ENCODE assay signal across 18 cellular contexts in the genomic region with DNA sequence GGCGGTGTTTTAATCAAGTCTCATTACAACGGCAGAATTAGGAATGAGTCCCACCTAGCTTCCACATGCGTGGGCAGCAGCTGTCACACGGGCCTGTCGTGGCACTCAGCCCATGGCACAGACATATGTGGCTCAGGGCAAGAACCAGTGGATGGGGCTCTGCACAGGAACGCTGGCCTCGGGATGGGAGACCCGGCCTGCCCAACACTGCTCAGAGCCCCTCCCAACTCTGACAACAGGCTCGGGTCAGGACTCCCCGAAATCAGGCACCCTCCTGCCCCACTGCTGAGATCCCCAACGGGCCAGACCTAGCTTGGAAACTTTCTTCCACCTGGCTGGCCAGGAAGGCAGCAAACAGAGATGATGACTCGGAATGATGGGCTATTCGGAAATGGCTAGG. TPM values are rescaled to one million over a fixed set of nuclear protein-coding genes. Genes with fewer than 3 reads are reported as not detected.
DNase-seq lines count a peak whose midpoint lies in the region; ATAC-seq, FAIRE-seq and TF ChIP-seq lines count a peak whose summit lies in the region.
"Had no signal": no experiment of that assay in that cellular context is flagged by ENCODE, and none has a peak within 500 bp of the region (broad histone marks: within the 10 kb centered on the region; RNA-seq: fewer than 3 reads in every experiment).

No MANE protein-coding gene starts in this region.

- H3K9me3 ChIP-seq in kidney (ENCODE audit: control insufficient read depth in 1 of 2, low read length in 2 of 2): no peaks in the 10 kb centered on the region

- no peak overlapping the region for H3K4me3 ChIP-seq in kidney (ENCODE audit: low read length in 2 of 2)

- no peak for FAIRE-seq in kidney (lab: Jason Lieb, UNC)
- FAIRE-seq: A204.1, keratinocyte had no signal

- peaks cover 34% of the 10 kb centered on the region for H3K36me3 Mint-ChIP-seq in activated CD4-positive, alpha-beta T cell treated with anti-CD3 and anti-CD28 coated beads, Interleukin-2, amount 10 ng/mL, durations not matched to agents 7 days and 5 days (ENCODE audit: low read depth)
- H3K36me3 Mint-ChIP-seq in activated CD4-positive, alpha-beta T cell treated with anti-CD3 and anti-CD28 coated beads for 36 hours (ENCODE audit: low read depth): peaks cover 39% of the 10 kb centered on the region
- peaks cover 33% of the 10 kb centered on the region for H3K36me3 Mint-ChIP-seq in T-cell
- H3K36me3 Mint-ChIP-seq in stimulated activated effector memory CD8-positive, alpha-beta T cell treated with anti-CD3 and anti-CD28 coated beads, Interleukin-12 subunit alpha, Interleukin-12 subunit beta, amount 100 ng/mL, for 72 hours: peaks cover 80% of the 10 kb centered on the region

- CTCF ChIA-PET in activated CD4-positive, alpha-beta T cell treated with anti-CD3 and anti-CD28 coated beads, Interleukin-2, amount 10 ng/mL, durations not matched to agents 7 days and 5 days (lab: Charles Lee): interaction anchor here (1.0 to 3.2 kb wide), 3 partner anchors 11 to 30 kb away, joined by 3 to 9 read pairs (median 4); no protein-coding TSS in a partner anchor
- CTCF ChIA-PET in activated CD4-positive, alpha-beta T cell treated with anti-CD3 and anti-CD28 coated beads for 36 hours (lab: Charles Lee): interaction anchor here (0.6 to 2.1 kb wide), 5 partner anchors 30 to 104 kb away, joined by 3 to 10 read pairs (median 3); partner anchors contain the start of gene STKLD1
- CTCF ChIA-PET in T-cell (lab: Charles Lee): no interaction called here

- ATAC-seq in activated CD4-positive, alpha-beta T cell treated with anti-CD3 and anti-CD28 coated beads for 36 hours: no peak
- ATAC-seq in T-cell (replicated peaks in 1 of 4) (no peak), GM21390 (IDR thresholded peaks at IDR 0.05; ENCODE audit: unreplicated experiment) (no peak), HG03039 (IDR thresholded peaks at IDR 0.05; ENCODE audit: unreplicated experiment) (no peak)
- ATAC-seq in stimulated activated effector memory CD8-positive, alpha-beta T cell treated with anti-CD3 and anti-CD28 coated beads, Interleukin-12 subunit alpha, Interleukin-12 subunit beta, amount 100 ng/mL, for 72 hours: no peak

- no peak overlapping the region for H3K4me3 Mint-ChIP-seq in activated CD4-positive, alpha-beta T cell treated with anti-CD3 and anti-CD28 coated beads, Interleukin-2, amount 10 ng/mL, durations not matched to agents 7 days and 5 days
- no peak overlapping the region for H3K4me3 Mint-ChIP-seq in activated CD4-positive, alpha-beta T cell treated with anti-CD3 and anti-CD28 coated beads for 36 hours
- peak overlapping the region in 1 of 3 donors; percentile 9 for H3K4me3 Mint-ChIP-seq in T-cell
- no peak overlapping the region for H3K4me3 Mint-ChIP-seq in stimulated activated effector memory CD8-positive, alpha-beta T cell treated with anti-CD3 and anti-CD28 coated beads, Interleukin-12 subunit alpha, Interleukin-12 subunit beta, amount 100 ng/mL, for 72 hours
- H3K4me3 Mint-ChIP-seq: type B pancreatic cell had no signal

- TF ChIP-seq CTCF in kidney (IDR thresholded peaks at IDR 0.05; ENCODE audit: borderline replicate concordance, extremely low read depth, insufficient read depth): no peak

- POLR2A ChIA-PET in activated CD4-positive, alpha-beta T cell treated with anti-CD3 and anti-CD28 coated beads, Interleukin-2, amount 10 ng/mL, durations not matched to agents 7 days and 5 days (lab: Charles Lee): no interaction called here
- POLR2A ChIA-PET in activated CD4-positive, alpha-beta T cell treated with anti-CD3 and anti-CD28 coated beads for 36 hours (lab: Charles Lee): interaction anchor here (1.5 kb wide), 1 partner anchor 9 kb away, joined by 7 read pairs; no protein-coding TSS in a partner anchor
- POLR2A ChIA-PET in T-cell (lab: Charles Lee): interaction anchor here in 1 of 2 donors (0.5 kb wide), 1 partner anchor 192 kb away, joined by 4 read pairs; no protein-coding TSS in a partner anchor

- no peaks in the 10 kb centered on the region for H3K27me3 Mint-ChIP-seq in activated CD4-positive, alpha-beta T cell treated with anti-CD3 and anti-CD28 coated beads, Interleukin-2, amount 10 ng/mL, durations not matched to agents 7 days and 5 days
- no peaks in the 10 kb centered on the region for H3K27me3 Mint-ChIP-seq in activated CD4-positive, alpha-beta T cell treated with anti-CD3 and anti-CD28 coated beads for 36 hours
- H3K27me3 Mint-ChIP-seq in T-cell: no peaks in the 10 kb centered on the region
- H3K27me3 Mint-ChIP-seq: type B pancreatic cell had no signal

- H3K27ac ChIP-seq in kidney (ENCODE audit: low read depth in 2 of 2, low read length in 2 of 2): no peak overlapping the region
- H3K27ac ChIP-seq: KMS-11, parathyroid adenoma had no signal

- no peaks in the 10 kb centered on the region for H3K9me3 Mint-ChIP-seq in activated CD4-positive, alpha-beta T cell treated with anti-CD3 and anti-CD28 coated beads, Interleukin-2, amount 10 ng/mL, durations not matched to agents 7 days and 5 days
- H3K9me3 Mint-ChIP-seq in activated CD4-positive, alpha-beta T cell treated with anti-CD3 and anti-CD28 coated beads for 36 hours (ENCODE audit: low read depth): no peaks in the 10 kb centered on the region
- H3K9me3 Mint-ChIP-seq in T-cell: no peaks in the 10 kb centered on the region
- no peaks in the 10 kb centered on the region for H3K9me3 Mint-ChIP-seq in stimulated activated effector memory CD8-positive, alpha-beta T cell treated with anti-CD3 and anti-CD28 coated beads, Interleukin-12 subunit alpha, Interleukin-12 subunit beta, amount 100 ng/mL, for 72 hours
- H3K9me3 Mint-ChIP-seq: type B pancreatic cell had no signal

- H3K9ac ChIP-seq in kidney (ENCODE audit: low read length in 2 of 2): no peak overlapping the region
- H3K9ac ChIP-seq: KMS-11, parathyroid adenoma had no signal

- intact Hi-C loops in activated CD4-positive, alpha-beta T cell treated with anti-CD3 and anti-CD28 coated beads for 36 hours (cut with DNase I, micrococcal nuclease): loop anchor here in 1 of 2 experiments (10.0 kb wide), 1 partner anchor 986 kb away; the partner anchor contains the start of gene SETX
- intact Hi-C loops in kidney (cut with DNase I): no loop called here

- peaks cover 11 to 26% of the 10 kb centered on the region in 2 donors for H3K36me3 ChIP-seq in kidney (ENCODE audit: control insufficient read depth in 1 of 2, insufficient read depth in 2 of 2, low read length in 2 of 2)

- H3K27ac Mint-ChIP-seq in activated CD4-positive, alpha-beta T cell treated with anti-CD3 and anti-CD28 coated beads, Interleukin-2, amount 10 ng/mL, durations not matched to agents 7 days and 5 days: peak overlapping the region; percentile 78
- H3K27ac Mint-ChIP-seq in activated CD4-positive, alpha-beta T cell treated with anti-CD3 and anti-CD28 coated beads for 36 hours: no peak overlapping the region
- H3K27ac Mint-ChIP-seq in T-cell: peak overlapping the region; percentile 62 to 82
- peak overlapping the region; percentile 79 for H3K27ac Mint-ChIP-seq in stimulated activated effector memory CD8-positive, alpha-beta T cell treated with anti-CD3 and anti-CD28 coated beads, Interleukin-12 subunit alpha, Interleukin-12 subunit beta, amount 100 ng/mL, for 72 hours
- H3K27ac Mint-ChIP-seq: type B pancreatic cell had no signal

- peaks cover 0 to 10% of the 10 kb centered on the region in 2 donors for H3K4me1 ChIP-seq in kidney (ENCODE audit: control insufficient read depth in 1 of 2, insufficient read depth in 1 of 2, low read depth in 1 of 2, low read length in 2 of 2)

- DNase-seq in activated CD4-positive, alpha-beta T cell treated with anti-CD3 and anti-CD28 coated beads, Interleukin-2, amount 10 ng/mL, durations not matched to agents 7 days and 5 days: no peak
- DNase-seq in activated CD4-positive, alpha-beta T cell treated with anti-CD3 and anti-CD28 coated beads for 36 hours: no peak
- no peak for DNase-seq in T-cell
- DNase-seq in kidney: peak; percentile 57
- DNase-seq in stimulated activated effector memory CD8-positive, alpha-beta T cell treated with anti-CD3 and anti-CD28 coated beads, Interleukin-12 subunit alpha, Interleukin-12 subunit beta, amount 100 ng/mL, for 72 hours (ENCODE audit: low spot score in 2 of 2): no peak
- DNase-seq in kidney glomerular epithelial cell (lab: John Stamatoyannopoulos, UW): no peak
- DNase-seq: activated CD8-positive, alpha-beta memory T cell treated with anti-CD3 and anti-CD28 coated beads, Interleukin-2, amount 50 U/mL, for 4 hours; midbrain; NCI-H1105; NCI-H2171; RPMI8226 had no signal

- peaks cover 42% of the 10 kb centered on the region for H3K4me1 Mint-ChIP-seq in activated CD4-positive, alpha-beta T cell treated with anti-CD3 and anti-CD28 coated beads, Interleukin-2, amount 10 ng/mL, durations not matched to agents 7 days and 5 days
- H3K4me1 Mint-ChIP-seq in activated CD4-positive, alpha-beta T cell treated with anti-CD3 and anti-CD28 coated beads for 36 hours: peaks cover 6% of the 10 kb centered on the region
- peaks cover 25 to 57% (median 40%) of the 10 kb centered on the region in 3 donors for H3K4me1 Mint-ChIP-seq in T-cell
- peaks cover 37% of the 10 kb centered on the region for H3K4me1 Mint-ChIP-seq in stimulated activated effector memory CD8-positive, alpha-beta T cell treated with anti-CD3 and anti-CD28 coated beads, Interleukin-12 subunit alpha, Interleukin-12 subunit beta, amount 100 ng/mL, for 72 hours

RNA-seq across cellular contexts. Expression of gene SURF6, which starts 4.9 kb away (rescaled TPM):
- total RNA-seq in activated CD4-positive, alpha-beta T cell treated with anti-CD3 and anti-CD28 coated beads, Interleukin-2, amount 10 ng/mL, durations not matched to agents 7 days and 5 days: 10 to 100 TPM; 14.2 to 17.3 TPM
- 10 to 100 TPM; 22.4 to 24.3 TPM for total RNA-seq in activated CD4-positive, alpha-beta T cell treated with anti-CD3 and anti-CD28 coated beads for 36 hours
- total RNA-seq in T-cell (10 to 100 TPM; 18.5 to 35.0 (median 31.1) TPM), kidney (17.3 TPM)
- polyA plus RNA-seq in kidney (ENCODE audit: insufficient read depth, low read depth, low replicate concordance): 16.8 TPM

RNA-seq across cellular contexts. Expression of gene MED22, which starts 7.0 kb away (rescaled TPM):
- 10 to 100 TPM; 25.6 to 27.2 TPM for total RNA-seq in activated CD4-positive, alpha-beta T cell treated with anti-CD3 and anti-CD28 coated beads, Interleukin-2, amount 10 ng/mL, durations not matched to agents 7 days and 5 days
- 10 to 100 TPM; 22.9 to 26.4 TPM for total RNA-seq in activated CD4-positive, alpha-beta T cell treated with anti-CD3 and anti-CD28 coated beads for 36 hours
- total RNA-seq in T-cell (10 to 100 TPM; 25.9 to 44.8 (median 40.7) TPM), kidney (32.7 TPM)
- 24.6 TPM for polyA plus RNA-seq in kidney (ENCODE audit: insufficient read depth, low read depth, low replicate concordance)

RNA-seq across cellular contexts. Expression of gene RPL7A, which starts 7.1 kb away (rescaled TPM):
- 1,000 to 10,000 TPM; 1,880 to 1,928 TPM for total RNA-seq in activated CD4-positive, alpha-beta T cell treated with anti-CD3 and anti-CD28 coated beads, Interleukin-2, amount 10 ng/mL, durations not matched to agents 7 days and 5 days
- total RNA-seq in activated CD4-positive, alpha-beta T cell treated with anti-CD3 and anti-CD28 coated beads for 36 hours: 1,000 to 10,000 TPM; 3,179 to 3,246 TPM
- total RNA-seq in T-cell: 1,000 to 10,000 TPM; 2,623 to 2,692 (median 2,659) TPM
- 1,502 TPM for total RNA-seq in kidney
- 2,097 TPM for polyA plus RNA-seq in kidney (ENCODE audit: insufficient read depth, low read depth, low replicate concordance)

RNA-seq across cellular contexts. Expression of gene SURF1, which starts 15.4 kb away (rescaled TPM):
- total RNA-seq in activated CD4-positive, alpha-beta T cell treated with anti-CD3 and anti-CD28 coated beads, Interleukin-2, amount 10 ng/mL, durations not matched to agents 7 days and 5 days: 10 to 100 TPM; 39.4 to 48.9 TPM
- total RNA-seq in activated CD4-positive, alpha-beta T cell treated with anti-CD3 and anti-CD28 coated beads for 36 hours: 10 to 100 TPM; 17.4 to 29.1 TPM
- total RNA-seq in T-cell (10 to 100 TPM; 33.0 to 58.7 (median 58.3) TPM), kidney (45.0 TPM)
- polyA plus RNA-seq in kidney (ENCODE audit: insufficient read depth, low read depth, low replicate concordance): 165 TPM

RNA-seq across cellular contexts. Expression of gene SURF2, which starts 15.4 kb away (rescaled TPM):
- 10 to 100 TPM; 14.8 to 16.0 TPM for total RNA-seq in activated CD4-positive, alpha-beta T cell treated with anti-CD3 and anti-CD28 coated beads, Interleukin-2, amount 10 ng/mL, durations not matched to agents 7 days and 5 days
- 10 to 100 TPM; 17.3 to 21.8 TPM for total RNA-seq in activated CD4-positive, alpha-beta T cell treated with anti-CD3 and anti-CD28 coated beads for 36 hours
- total RNA-seq in T-cell: 10 to 100 TPM; 17.0 to 25.3 (median 24.9) TPM
- 23.5 TPM for total RNA-seq in kidney
- 61.2 TPM for polyA plus RNA-seq in kidney (ENCODE audit: insufficient read depth, low read depth, low replicate concordance)

Comparison
In these comparisons a context has a peak if more than half of its experiments do, and no peak if none do; other contexts are left out.
1. CTCF ChIA-PET loops: an anchor here in activated CD4-positive, alpha-beta T cell treated with anti-CD3 and anti-CD28 coated beads, Interleukin-2, amount 10 ng/mL, durations not matched to agents 7 days and 5 days (1.0 to 3.2 kb wide) and activated CD4-positive, alpha-beta T cell treated with anti-CD3 and anti-CD28 coated beads for 36 hours (0.6 to 2.1 kb wide); none called in T-cell.